Comparison of ENCODE assay signal across 8 cellular contexts in genomic region chr21:45302082-45303061, GRCh38. TPM values are rescaled to one million over a fixed set of nuclear protein-coding genes. Genes with fewer than 3 reads are reported as not detected.
DNase-seq lines count a peak whose midpoint lies in the region; ATAC-seq and TF ChIP-seq lines count a peak whose summit lies in the region.

No MANE protein-coding gene starts in this region.

- H3K36me3 ChIP-seq in lower lobe of right lung = no peaks in the 10 kb centered on the region

- H3K36me3 Mint-ChIP-seq in T-helper 17 cell (ENCODE audit: low read depth) = no peaks in the 10 kb centered on the region

- peaks cover 48% of the 10 kb centered on the region for H3K4me1 ChIP-seq in lower lobe of right lung

- H3K4me1 Mint-ChIP-seq in T-helper 17 cell = peaks cover 10% of the 10 kb centered on the region

- DNase-seq in T-helper 17 cell (peak in 2 of 3 donors; percentile 49 to 50), amniotic epithelial cell (ENCODE audit: low read depth) (peak; percentile 63), lower lobe of right lung (peak; percentile 64), NCI-H748 (lab: John Stamatoyannopoulos, UW; ENCODE audit: unreplicated experiment) (no peak), glomerular visceral epithelial cell (ENCODE audit: extremely low spot score) (no peak), NCI-H1105 (lab: John Stamatoyannopoulos, UW) (no peak), COLO668 (lab: John Stamatoyannopoulos, UW; ENCODE audit: unreplicated experiment) (no peak)
- peak; percentile 18 for DNase-seq in stimulated activated CD8-positive, alpha-beta memory T cell treated with anti-CD3 and anti-CD28 coated beads, Interleukin-4, amount 100 ng/mL, for 24 hours (ENCODE audit: low read depth)

- peak overlapping the region; percentile 84 for H3K27ac Mint-ChIP-seq in T-helper 17 cell

- H3K9me3 ChIP-seq in T-helper 17 cell (ENCODE audit: control insufficient read depth, low read length, poor library complexity, severe bottlenecking) (no peaks in the 10 kb centered on the region), lower lobe of right lung (no peaks in the 10 kb centered on the region)

- ATAC-seq in T-helper 17 cell (peak; percentile 87), lower lobe of right lung (peak; percentile 63 to 70)

- no peaks in the 10 kb centered on the region for H3K27me3 ChIP-seq in lower lobe of right lung (ENCODE audit: low read depth)

- no peak for TF ChIP-seq CTCF in lower lobe of right lung (IDR thresholded peaks at IDR 0.05)

- H3K4me3 Mint-ChIP-seq in T-helper 17 cell = peak overlapping the region; percentile 12

- H3K27ac ChIP-seq in lower lobe of right lung = peak overlapping the region; percentile 91

- no peak overlapping the region for H3K4me3 ChIP-seq in lower lobe of right lung

- intact Hi-C loops in lower lobe of right lung (cut with DNase I) = no loop called here

- H3K27me3 Mint-ChIP-seq in T-helper 17 cell = peaks cover 8% of the 10 kb centered on the region

RNA-seq across cellular contexts. Expression of gene POFUT2, which starts 14.7 kb away (rescaled TPM):
- total RNA-seq in T-helper 17 cell (10 to 100 TPM; 48.5 to 66.4 TPM), lower lobe of right lung (29.1 TPM)

Comparison
In these comparisons a context has a peak if more than half of its experiments do, and no peak if none do; other contexts are left out.
1. DNase-seq: peak in T-helper 17 cell (2 of 3), amniotic epithelial cell (single experiment), lower lobe of right lung (single experiment) and stimulated activated CD8-positive, alpha-beta memory T cell treated with anti-CD3 and anti-CD28 coated beads, Interleukin-4, amount 100 ng/mL, for 24 hours (single experiment); none in NCI-H748 (single experiment), glomerular visceral epithelial cell (single experiment), NCI-H1105 (single experiment) and COLO668 (single experiment).